8 cellular contexts compared by ENCODE assay signal in genomic region chr14:90383731-90384542, GRCh38.
DNase-seq lines count a peak whose midpoint lies in the region; ATAC-seq and TF ChIP-seq lines count a peak whose summit lies in the region.

No MANE protein-coding gene starts in this region.

- TF ChIP-seq POLR2A in erythroblast (IDR thresholded peaks at IDR 0.05; ENCODE audit: low read length), result no peak

- H3K27me3 ChIP-seq in GM06990 (replicated peaks; ENCODE audit: control insufficient read depth, insufficient read depth, low read length) (no peaks in the 10 kb centered on the region), muscle layer of colon (ENCODE audit: control insufficient read depth in 1 of 2, insufficient read depth in 2 of 2, low read length in 2 of 2) (no peaks in the 10 kb centered on the region)

- peak; percentile 1 for ATAC-seq in HG02870 (IDR thresholded peaks at IDR 0.05; ENCODE audit: unreplicated experiment)
- ATAC-seq in stimulated activated naive CD8-positive, alpha-beta T cell treated with anti-CD3 and anti-CD28 coated beads, Interleukin-15, Interleukin-2, amounts not matched to agents 100 U/mL and 50 U/mL, for 24 hours, result peak; percentile 17

- H3K4me3 ChIP-seq in GM06990 (replicated peaks; ENCODE audit: low read depth, low read length) (peak overlapping the region; percentile 52), muscle layer of colon (ENCODE audit: low read depth in 1 of 2, low read length in 2 of 2) (peak overlapping the region; percentile 70 to 77)

- no peaks in the 10 kb centered on the region for H3K9me3 ChIP-seq in muscle layer of colon (ENCODE audit: low read length)

- H3K4me1 ChIP-seq in muscle layer of colon (ENCODE audit: insufficient read depth, low read length), result peaks cover 34% of the 10 kb centered on the region

- no peak for TF ChIP-seq CTCF in GM06990 (IDR thresholded peaks at IDR 0.05; ENCODE audit: insufficient read depth, low read length, poor library complexity, severe bottlenecking)

- DNase-seq in GM06990 (ENCODE audit: extremely low read depth, insufficient read length), result peak; percentile 72
- peak; percentile 65 for DNase-seq in NCI-H345 treated with DMSO at 0.1 percent for 48 hours (lab: John Stamatoyannopoulos, UW; ENCODE audit: unreplicated experiment)
- peak in 2 of 3 experiments; percentile 30 to 31 for DNase-seq in activated CD8-positive, alpha-beta memory T cell treated with anti-CD3 and anti-CD28 coated beads for 48 hours (ENCODE audit: low read depth in 2 of 3, low spot score in 2 of 3)
- DNase-seq in erythroblast (lab: John Stamatoyannopoulos, UW), result peak; percentile 87 to 90
- peak; percentile 63 for DNase-seq in stimulated activated naive CD8-positive, alpha-beta T cell treated with anti-CD3 and anti-CD28 coated beads, Interleukin-15, Interleukin-2, amounts not matched to agents 100 U/mL and 50 U/mL, for 24 hours
- no peak for DNase-seq in NAMALWA (ENCODE audit: low spot score)

- no peaks in the 10 kb centered on the region for H3K36me3 ChIP-seq in GM06990 (ENCODE audit: control insufficient read depth, insufficient read depth, low read length)
- H3K36me3 ChIP-seq in muscle layer of colon (ENCODE audit: insufficient read depth, low read length), result no peaks in the 10 kb centered on the region

- peak overlapping the region; percentile 100 for H3K27ac ChIP-seq in muscle layer of colon (ENCODE audit: low read depth, low read length)

- peak overlapping the region; percentile 96 for H3K9ac ChIP-seq in muscle layer of colon (ENCODE audit: low read length)
